Comparison of ENCODE assay signal across 26 cellular contexts in genomic region chr12:99695050-99695449, GRCh38. TPM values are rescaled to one million over a fixed set of nuclear protein-coding genes. Genes with fewer than 3 reads are reported as not detected.
"Had no signal": no experiment of that assay in that cellular context is flagged by ENCODE, and none has a peak within 500 bp of the region (broad histone marks: within the 10 kb centered on the region; RNA-seq: fewer than 3 reads in every experiment).

No MANE protein-coding gene starts in this region.

- H3K27ac Mint-ChIP-seq: activated CD4-positive, alpha-beta T cell treated with anti-CD3 and anti-CD28 coated beads, Interleukin-2, amount 10 ng/mL, durations not matched to agents 7 days and 5 days; activated CD8-positive, alpha-beta memory T cell treated with anti-CD3 and anti-CD28 coated beads, Interleukin-2, amount 10 ng/mL, durations not matched to agents 7 days and 5 days; activated CD8-positive, alpha-beta T cell treated with anti-CD3 and anti-CD28 coated beads for 36 hours; activated naive CD4-positive, alpha-beta T cell treated with anti-CD3 and anti-CD28 coated beads, Interleukin-2, amount 10 ng/mL, durations not matched to agents 7 days and 5 days; activated naive CD8-positive, alpha-beta T cell treated with anti-CD3 and anti-CD28 coated beads, Interleukin-2, amount 50 U/mL, for 24 hours; endodermal cell; mesothelial cell of epicardium; naive thymus-derived CD8-positive, alpha-beta T cell; stimulated activated effector memory CD8-positive, alpha-beta T cell treated with anti-CD3 and anti-CD28 coated beads, Interleukin-12 subunit alpha, Interleukin-12 subunit beta, amount 100 ng/mL, for 72 hours; stimulated activated naive CD8-positive, alpha-beta T cell treated with anti-CD3 and anti-CD28 coated beads, Interleukin-15, amount 100 ng/mL, for 72 hours had no signal

- H3K4me3 Mint-ChIP-seq: activated CD4-positive, alpha-beta T cell treated with anti-CD3 and anti-CD28 coated beads, Interleukin-2, amount 10 ng/mL, durations not matched to agents 7 days and 5 days; activated CD8-positive, alpha-beta memory T cell treated with anti-CD3 and anti-CD28 coated beads, Interleukin-2, amount 10 ng/mL, durations not matched to agents 7 days and 5 days; activated CD8-positive, alpha-beta T cell treated with anti-CD3 and anti-CD28 coated beads for 36 hours; activated naive CD4-positive, alpha-beta T cell treated with anti-CD3 and anti-CD28 coated beads, Interleukin-2, amount 10 ng/mL, durations not matched to agents 7 days and 5 days; activated naive CD8-positive, alpha-beta T cell treated with anti-CD3 and anti-CD28 coated beads, Interleukin-2, amount 50 U/mL, for 24 hours; endodermal cell; mesothelial cell of epicardium; naive thymus-derived CD8-positive, alpha-beta T cell; stimulated activated effector memory CD8-positive, alpha-beta T cell treated with anti-CD3 and anti-CD28 coated beads, Interleukin-12 subunit alpha, Interleukin-12 subunit beta, amount 100 ng/mL, for 72 hours; stimulated activated naive CD8-positive, alpha-beta T cell treated with anti-CD3 and anti-CD28 coated beads, Interleukin-15, amount 100 ng/mL, for 72 hours had no signal

- H3K36me3 Mint-ChIP-seq: activated CD8-positive, alpha-beta memory T cell treated with anti-CD3 and anti-CD28 coated beads, Interleukin-2, amount 10 ng/mL, durations not matched to agents 7 days and 5 days; activated naive CD4-positive, alpha-beta T cell treated with anti-CD3 and anti-CD28 coated beads, Interleukin-2, amount 10 ng/mL, durations not matched to agents 7 days and 5 days; mesothelial cell of epicardium; naive thymus-derived CD8-positive, alpha-beta T cell; stimulated activated effector memory CD8-positive, alpha-beta T cell treated with anti-CD3 and anti-CD28 coated beads, Interleukin-12 subunit alpha, Interleukin-12 subunit beta, amount 100 ng/mL, for 72 hours had no signal

- ATAC-seq: activated CD8-positive, alpha-beta memory T cell treated with anti-CD3 and anti-CD28 coated beads, Interleukin-2, amount 10 ng/mL, durations not matched to agents 7 days and 5 days; activated CD8-positive, alpha-beta T cell treated with anti-CD3 and anti-CD28 coated beads for 36 hours; activated naive CD8-positive, alpha-beta T cell treated with anti-CD3 and anti-CD28 coated beads, Interleukin-2, amount 50 U/mL, for 24 hours; gastrocnemius medialis; left ventricle myocardium superior; naive thymus-derived CD8-positive, alpha-beta T cell; sciatic nerve; stimulated activated effector memory CD8-positive, alpha-beta T cell treated with anti-CD3 and anti-CD28 coated beads, Interleukin-12 subunit alpha, Interleukin-12 subunit beta, amount 100 ng/mL, for 72 hours; stimulated activated naive CD8-positive, alpha-beta T cell treated with anti-CD3 and anti-CD28 coated beads, Interleukin-15, amount 100 ng/mL, for 72 hours had no signal

- H3K27me3 Mint-ChIP-seq: activated CD4-positive, alpha-beta T cell treated with anti-CD3 and anti-CD28 coated beads, Interleukin-2, amount 10 ng/mL, durations not matched to agents 7 days and 5 days; activated CD8-positive, alpha-beta memory T cell treated with anti-CD3 and anti-CD28 coated beads, Interleukin-2, amount 10 ng/mL, durations not matched to agents 7 days and 5 days; activated CD8-positive, alpha-beta T cell treated with anti-CD3 and anti-CD28 coated beads for 36 hours; activated naive CD4-positive, alpha-beta T cell treated with anti-CD3 and anti-CD28 coated beads, Interleukin-2, amount 10 ng/mL, durations not matched to agents 7 days and 5 days; activated naive CD8-positive, alpha-beta T cell treated with anti-CD3 and anti-CD28 coated beads, Interleukin-2, amount 50 U/mL, for 24 hours; stimulated activated naive CD8-positive, alpha-beta T cell treated with anti-CD3 and anti-CD28 coated beads, Interleukin-15, amount 100 ng/mL, for 72 hours had no signal

- FAIRE-seq: small intestine had no signal

- H3K4me1 Mint-ChIP-seq: activated CD4-positive, alpha-beta T cell treated with anti-CD3 and anti-CD28 coated beads, Interleukin-2, amount 10 ng/mL, durations not matched to agents 7 days and 5 days; activated CD8-positive, alpha-beta memory T cell treated with anti-CD3 and anti-CD28 coated beads, Interleukin-2, amount 10 ng/mL, durations not matched to agents 7 days and 5 days; activated naive CD4-positive, alpha-beta T cell treated with anti-CD3 and anti-CD28 coated beads, Interleukin-2, amount 10 ng/mL, durations not matched to agents 7 days and 5 days; activated naive CD8-positive, alpha-beta T cell treated with anti-CD3 and anti-CD28 coated beads, Interleukin-2, amount 50 U/mL, for 24 hours; endodermal cell; naive thymus-derived CD8-positive, alpha-beta T cell; stimulated activated effector memory CD8-positive, alpha-beta T cell treated with anti-CD3 and anti-CD28 coated beads, Interleukin-12 subunit alpha, Interleukin-12 subunit beta, amount 100 ng/mL, for 72 hours; stimulated activated naive CD8-positive, alpha-beta T cell treated with anti-CD3 and anti-CD28 coated beads, Interleukin-15, amount 100 ng/mL, for 72 hours had no signal

- H3K9me3 Mint-ChIP-seq: activated naive CD4-positive, alpha-beta T cell treated with anti-CD3 and anti-CD28 coated beads, Interleukin-2, amount 10 ng/mL, durations not matched to agents 7 days and 5 days had no signal

- DNase-seq: activated CD4-positive, alpha-beta T cell treated with anti-CD3 and anti-CD28 coated beads, Interleukin-2, amount 10 ng/mL, durations not matched to agents 7 days and 5 days; activated CD4-positive, CD25-positive, alpha-beta regulatory T cell treated with anti-CD3 and anti-CD28 coated beads, Interleukin-2, amount 50 U/mL, for 72 hours; activated CD8-positive, alpha-beta memory T cell treated with anti-CD3 and anti-CD28 coated beads, Interleukin-2, amount 10 ng/mL, durations not matched to agents 7 days and 5 days; activated CD8-positive, alpha-beta T cell treated with anti-CD3 and anti-CD28 coated beads for 36 hours; activated effector memory CD4-positive, alpha-beta T cell treated with anti-CD3 and anti-CD28 coated beads, Interleukin-2, amount 50 U/mL, for 16 hours; activated naive CD4-positive, alpha-beta T cell treated with anti-CD3 and anti-CD28 coated beads, Interleukin-2, amount 10 ng/mL, durations not matched to agents 7 days and 5 days; activated naive CD8-positive, alpha-beta T cell treated with anti-CD3 and anti-CD28 coated beads, Interleukin-2, amount 50 U/mL, for 24 hours; activated T-cell treated with anti-CD3 and anti-CD28 coated beads for 4 hours; cerebellar nuclear complex; cortex of kidney; endodermal cell; esophagus squamous epithelium; gastrocnemius medialis; head of caudate nucleus; hypothalamus; left ventricle myocardium superior; mammary epithelial cell; naive thymus-derived CD8-positive, alpha-beta T cell; small intestine; stimulated activated CD4-positive, alpha-beta T cell treated with anti-CD3 and anti-CD28 coated beads, Interleukin-2, amount 100 ng/mL, for 24 hours; stimulated activated naive CD8-positive, alpha-beta T cell treated with anti-CD3 and anti-CD28 coated beads, Interleukin-15, amount 100 ng/mL, for 72 hours; tibial artery; WERI-Rb-1 had no signal

RNA-seq across cellular contexts. Expression of gene GARIN6, which starts 47.5 kb away (rescaled TPM):
- polyA plus RNA-seq: mammary epithelial cell; naive thymus-derived CD8-positive, alpha-beta T cell; small intestine had no signal
